ENCODE assay signal across 13 cellular contexts in genomic region chr18:58262581-58262980, GRCh38.
DNase-seq lines count a peak whose midpoint lies in the region; ATAC-seq, FAIRE-seq and TF ChIP-seq lines count a peak whose summit lies in the region.
"Had no signal": no experiment of that assay in that cellular context is flagged by ENCODE, and none has a peak within 500 bp of the region (broad histone marks: within the 10 kb centered on the region; RNA-seq: fewer than 3 reads in every experiment).

No MANE protein-coding gene starts in this region.

- H3K4me3 ChIP-seq in HCT116 (replicated peaks in 1 of 2; ENCODE audit: low read depth in 1 of 2, low read length in 2 of 2) (peak overlapping the region in 1 of 2 experiments; percentile 35; a peak in 1 of 4 replicates), astrocyte (ENCODE audit: insufficient read depth, low read depth, low read length) (no peak overlapping the region), sigmoid colon (no peak overlapping the region)

- TF ChIP-seq POLR2A in HCT116 (IDR thresholded peaks at IDR 0.05; ENCODE audit: borderline replicate concordance, extremely low read depth, insufficient read depth, insufficient read length): no peak
- TF ChIP-seq POLR2A in sigmoid colon (IDR thresholded peaks at IDR 0.05): no peak

- POLR2A ChIA-PET in HCT116 (lab: Charles Lee): no interaction called here

- TF ChIP-seq CTCF in HCT116 (IDR thresholded peaks at IDR 0.05 in 2 of 3, conservative IDR thresholded peaks at IDR 0.05 in 1 of 3; ENCODE audit: borderline replicate concordance in 1 of 3, insufficient read depth in 1 of 3, low read depth in 2 of 3, low read length in 2 of 3) (no peak), astrocyte (IDR thresholded peaks at IDR 0.05; ENCODE audit: insufficient read depth, low read depth, low read length) (no peak), sigmoid colon (IDR thresholded peaks at IDR 0.05) (no peak)

- no peak overlapping the region for H2AFZ ChIP-seq in HCT116 (ENCODE audit: low read depth, low read length, poor library complexity, severe bottlenecking)
- H2AFZ ChIP-seq in astrocyte (ENCODE audit: low read depth, low read length): no peak overlapping the region

- H3K9me3 ChIP-seq in HCT116 (ENCODE audit: control insufficient read depth in 1 of 2, insufficient read depth in 1 of 2, low read depth in 1 of 2, low read length in 2 of 2) (no peaks in the 10 kb centered on the region), astrocyte (ENCODE audit: insufficient read depth, low read depth, low read length) (no peaks in the 10 kb centered on the region), sigmoid colon (no peaks in the 10 kb centered on the region)

- H4K20me1 ChIP-seq in HCT116 (ENCODE audit: insufficient read depth): no peaks in the 10 kb centered on the region
- peaks cover 59% of the 10 kb centered on the region for H4K20me1 ChIP-seq in astrocyte (ENCODE audit: insufficient read depth, low read length)

- no peaks in the 10 kb centered on the region for H3K27me3 ChIP-seq in HCT116 (ENCODE audit: insufficient read depth, low read length)
- no peaks in the 10 kb centered on the region for H3K27me3 ChIP-seq in astrocyte (ENCODE audit: insufficient read depth, low read length)
- no peaks in the 10 kb centered on the region for H3K27me3 ChIP-seq in sigmoid colon

- no peaks in the 10 kb centered on the region for H3K27me3 Mint-ChIP-seq in astrocyte (ENCODE audit: low read depth, unreplicated experiment)

- ATAC-seq in HCT116 (no peak), HG02588 (IDR thresholded peaks at IDR 0.05; ENCODE audit: unreplicated experiment) (no peak), GM18907 (IDR thresholded peaks at IDR 0.05; ENCODE audit: unreplicated experiment) (no peak)

- no peak for FAIRE-seq in astrocyte (lab: Jason Lieb, UNC)
- FAIRE-seq: colon had no signal

- H3K4me2 ChIP-seq in HCT116 (ENCODE audit: low read length): peak overlapping the region; percentile 62
- peak overlapping the region; percentile 65 for H3K4me2 ChIP-seq in astrocyte (ENCODE audit: low read length)

- H3K27ac Mint-ChIP-seq in astrocyte (ENCODE audit: unreplicated experiment): peak overlapping the region; percentile 43

- 68 to 84% methylated on average over 3 of the region's 3 CpGs for WGBS in sigmoid colon, 2 donors

- H3K79me2 ChIP-seq in HCT116 (ENCODE audit: insufficient read depth, low read length): no peaks in the 10 kb centered on the region
- H3K79me2 ChIP-seq in astrocyte (ENCODE audit: insufficient read depth, low read length): peaks cover 75% of the 10 kb centered on the region

- no peak overlapping the region for H3K9ac ChIP-seq in HCT116 (ENCODE audit: low read length)
- peak overlapping the region; percentile 4 for H3K9ac ChIP-seq in astrocyte (ENCODE audit: low read length)

- H3K36me3 Mint-ChIP-seq in astrocyte (ENCODE audit: low read depth, unreplicated experiment): no peaks in the 10 kb centered on the region

- TF ChIP-seq EP300 in sigmoid colon (IDR thresholded peaks at IDR 0.05): no peak

- CTCF ChIA-PET in HCT116 (lab: Charles Lee): interaction anchor here (1.2 to 1.3 kb wide), 2 partner anchors 59 to 502 kb away, joined by 3 to 4 read pairs; no protein-coding TSS in a partner anchor

- H3K9me2 ChIP-seq in HCT116 (ENCODE audit: insufficient read depth): no peaks in the 10 kb centered on the region

- peaks cover 22% of the 10 kb centered on the region for H3K4me1 Mint-ChIP-seq in astrocyte (ENCODE audit: low read depth, unreplicated experiment)

- H3K36me3 ChIP-seq in HCT116 (ENCODE audit: control insufficient read depth in 1 of 2, insufficient read depth in 2 of 2, low read length in 2 of 2) (no peaks in the 10 kb centered on the region), astrocyte (ENCODE audit: insufficient read depth, low read length) (peaks cover 2% of the 10 kb centered on the region), sigmoid colon (no peaks in the 10 kb centered on the region)

- H3K27ac ChIP-seq in HCT116 (ENCODE audit: low read depth, low read length) (peak overlapping the region; percentile 12), astrocyte (ENCODE audit: low read depth, low read length) (no peak overlapping the region), sigmoid colon (peak overlapping the region; percentile 1 to 60 (median 54))

- DNase-seq in HCT116 (ENCODE audit: low read depth, low spot score) (no peak), astrocyte (ENCODE audit: low read depth) (no peak), kidney tubule cell (ENCODE audit: low spot score) (peak; percentile 70), sigmoid colon (no peak), NCI-H345 (lab: John Stamatoyannopoulos, UW) (no peak)
- DNase-seq in activated CD4-positive, alpha-beta T cell treated with anti-CD3 and anti-CD28 coated beads for 4 hours: no peak
- DNase-seq: NCI-H1417 treated with DMSO at 0.1 percent for 48 hours; NCI-H774; nucleus accumbens; stimulated activated CD8-positive, alpha-beta memory T cell treated with anti-CD3 and anti-CD28 coated beads, Interleukin-4, amount 100 ng/mL, for 48 hours had no signal

- BruUV-seq in HCT116 (replicated peaks; lab: Mats Ljungman, UMichigan): no TSS peak

- H3K4me3 Mint-ChIP-seq in astrocyte (ENCODE audit: unreplicated experiment): no peak overlapping the region

- intact Hi-C loops in HCT116 (cut with micrococcal nuclease): no loop called here
- intact Hi-C loops in sigmoid colon (cut with DNase I): no loop called here

- RAD21 ChIA-PET in HCT116 (lab: Charles Lee; ENCODE audit: low non-redundant PET in 1 of 2, low total read pairs in 2 of 2, uncharacterized antibody in 2 of 2, unreplicated experiment in 2 of 2): no interaction called here

- H3K4me1 ChIP-seq in HCT116 (ENCODE audit: control insufficient read depth in 1 of 2, insufficient read depth in 2 of 2, low read length in 2 of 2): peaks cover 21 to 39% of the 10 kb centered on the region in 2 experiments
- peaks cover 14% of the 10 kb centered on the region for H3K4me1 ChIP-seq in astrocyte (ENCODE audit: insufficient read depth, low read length)
- H3K4me1 ChIP-seq in sigmoid colon: peaks cover 0 to 62% (median 29%) of the 10 kb centered on the region in 4 donors

- TF ChIP-seq RAD21 in HCT116 (IDR thresholded peaks at IDR 0.05; ENCODE audit: low read depth): no peak

- no peaks in the 10 kb centered on the region for H3K9me3 Mint-ChIP-seq in astrocyte (ENCODE audit: unreplicated experiment)

TF ChIP-seq in HCT116, 20 proteins besides CTCF, POLR2A, EP300 and RAD21:
- TF ChIP-seq EZH2phosphoT487 (IDR thresholded peaks at IDR 0.05; ENCODE audit: borderline replicate concordance) (no peak), EGR1 (IDR thresholded peaks at IDR 0.05; ENCODE audit: low read depth) (no peak), ATF3 (IDR thresholded peaks at IDR 0.05) (no peak), FOSL1 (IDR thresholded peaks at IDR 0.05; ENCODE audit: low read depth) (no peak), ZBTB33 (IDR thresholded peaks at IDR 0.05; ENCODE audit: extremely low read depth, insufficient replicate concordance, low read length) (no peak), TCF7L2 (IDR thresholded peaks at IDR 0.05; ENCODE audit: borderline replicate concordance, extremely low read depth, insufficient read depth, insufficient read length) (no peak), CEBPB (IDR thresholded peaks at IDR 0.05; ENCODE audit: low read depth) (no peak), REST (IDR thresholded peaks at IDR 0.05; ENCODE audit: low read depth) (no peak), SP1 (IDR thresholded peaks at IDR 0.05; ENCODE audit: low read depth) (no peak), ZFX (IDR thresholded peaks at IDR 0.05) (no peak)
